1 cellular context compared by ENCODE assay signal in the genomic region with DNA sequence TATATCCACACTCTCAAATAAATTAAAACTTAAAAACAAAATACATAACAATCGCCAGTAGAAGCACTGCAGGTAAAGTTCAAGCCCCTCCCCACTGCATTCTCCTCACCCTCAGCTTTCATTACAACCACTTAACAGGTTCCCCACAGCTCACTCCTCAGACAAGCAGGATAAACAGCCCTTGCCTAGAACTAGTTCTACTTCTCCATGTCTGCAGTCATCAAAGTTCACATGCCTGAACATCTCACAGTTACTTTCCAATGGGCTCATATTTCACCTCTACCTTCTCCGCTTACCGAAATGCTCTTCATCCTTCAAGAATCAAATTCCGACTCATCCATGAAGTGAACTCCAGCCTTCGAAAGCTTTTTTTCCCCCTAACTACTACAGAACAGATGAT.
TF ChIP-seq lines count a peak whose summit lies in the region.

No MANE protein-coding gene starts in this region.

TF ChIP-seq in HCT116, 20 proteins besides CTCF, POLR2A, EP300 and RAD21 (continued from another document):
- TF ChIP-seq SIN3A (IDR thresholded peaks at IDR 0.05; ENCODE audit: low read depth): no peak
- no peak for TF ChIP-seq ZBTB33 (IDR thresholded peaks at IDR 0.05; ENCODE audit: extremely low read depth, insufficient replicate concordance, low read length)
- no peak for TF ChIP-seq POLR2AphosphoS5 (IDR thresholded peaks at IDR 0.05; ENCODE audit: low read depth, low read length)
